Comparison of ENCODE assay signal across 8 cellular contexts in genomic region chr12:51886021-51886710, GRCh38. TPM values are rescaled to one million over a fixed set of nuclear protein-coding genes. Genes with fewer than 3 reads are reported as not detected.
A peak's percentile ranks its signal among the peaks of the same experiment; 100 is the strongest.
DNase-seq lines count a peak whose midpoint lies in the region; ATAC-seq and TF ChIP-seq lines count a peak whose summit lies in the region.

No MANE protein-coding gene starts in this region.

- H3K36me3 Mint-ChIP-seq in nephron (ENCODE audit: low read depth), result no peaks in the 10 kb centered on the region

- H3K27me3 Mint-ChIP-seq in nephron (ENCODE audit: low read depth), result peaks cover 11% of the 10 kb centered on the region

- H3K4me2 ChIP-seq in Loucy (ENCODE audit: low read depth, low read length, poor library complexity, severe bottlenecking), result peak overlapping the region; percentile 47

- H3K27ac ChIP-seq in esophagus squamous epithelium (peak overlapping the region; percentile 3 to 68 (median 48)), uterus (peak overlapping the region; percentile 68 to 73)

- H3K27ac Mint-ChIP-seq in nephron, result peak overlapping the region; percentile 86 to 89 (median 89)

- no peaks in the 10 kb centered on the region for H3F3A ChIP-seq in Loucy (ENCODE audit: low read depth)

- H3K9ac ChIP-seq in Loucy (ENCODE audit: low read depth, low read length, poor library complexity, severe bottlenecking), result no peak overlapping the region

- H3K9me3 ChIP-seq in Loucy (ENCODE audit: insufficient read depth, low read depth, low read length) (no peaks in the 10 kb centered on the region), esophagus squamous epithelium (no peaks in the 10 kb centered on the region), uterus (no peaks in the 10 kb centered on the region)

- H3K36me3 ChIP-seq in BJ (ENCODE audit: control insufficient read depth, insufficient read depth, low read length) (no peaks in the 10 kb centered on the region), Loucy (ENCODE audit: insufficient read depth, low read length) (no peaks in the 10 kb centered on the region), esophagus squamous epithelium (no peaks in the 10 kb centered on the region), uterus (no peaks in the 10 kb centered on the region)

- WGBS in esophagus squamous epithelium, 2 donors, result 33 to 61% methylated on average over 8 to 10 of the region's 10 CpGs

- CTCF ChIA-PET in BJ (lab: Yijun Ruan, JAX), result interaction anchor here (0.7 to 3.0 kb wide), 12 partner anchors 8 to 465 kb away, joined by 3 to 24 read pairs (median 4); no protein-coding TSS in a partner anchor

- no peaks in the 10 kb centered on the region for H3K79me2 ChIP-seq in Loucy (ENCODE audit: insufficient read depth, low read length)

- H3K9me3 Mint-ChIP-seq in nephron, result peaks cover 3% of the 10 kb centered on the region

- TF ChIP-seq CTCF in BJ (IDR thresholded peaks at IDR 0.05; ENCODE audit: insufficient read depth, low read depth, low read length) (no peak), Loucy (conservative IDR thresholded peaks at IDR 0.05; ENCODE audit: low read length) (no peak), esophagus squamous epithelium (IDR thresholded peaks at IDR 0.05) (no peak), nephron (IDR thresholded peaks at IDR 0.05; ENCODE audit: unreplicated experiment in 3 of 3) (no peak), uterus (IDR thresholded peaks at IDR 0.05) (no peak)

- no peaks in the 10 kb centered on the region for H3K9me2 ChIP-seq in Loucy (replicated peaks; ENCODE audit: low read depth, low read length)

- POLR2A ChIA-PET in BJ (lab: Charles Lee), result interaction anchor here (0.6 kb wide), 1 partner anchor 15 kb away, joined by 5 read pairs; no protein-coding TSS in a partner anchor

- intact Hi-C loops in esophagus squamous epithelium (cut with DNase I), result no loop called here
- intact Hi-C loops in uterus (cut with DNase I; ENCODE audit: low total_unique reads), result no loop called here

- no peak for ATAC-seq in GM18520 (IDR thresholded peaks at IDR 0.05; ENCODE audit: unreplicated experiment)

- H3K4me1 ChIP-seq in Loucy (ENCODE audit: insufficient read depth, low read length, poor library complexity, severe bottlenecking), result peaks cover 15% of the 10 kb centered on the region
- H3K4me1 ChIP-seq in esophagus squamous epithelium, result peaks cover 0 to 22% (median 4%) of the 10 kb centered on the region in 3 donors
- H3K4me1 ChIP-seq in uterus, result no peaks in the 10 kb centered on the region

- peak; percentile 88 for DNase-seq in BJ (ENCODE audit: low read depth)
- peak; percentile 24 to 37 for DNase-seq in activated CD4-positive, alpha-beta T cell treated with anti-CD3 and anti-CD28 coated beads, Interleukin-2, amount 50 U/mL, for 48 hours
- no peak for DNase-seq in esophagus squamous epithelium (lab: John Stamatoyannopoulos, UW)
- peak; percentile 75 to 88 for DNase-seq in uterus
- DNase-seq in middle frontal gyrus (ENCODE audit: extremely low spot score, low spot score), result no peak

- no peaks in the 10 kb centered on the region for H3K27me3 ChIP-seq in BJ (ENCODE audit: control insufficient read depth, insufficient read depth, low read length)
- no peaks in the 10 kb centered on the region for H3K27me3 ChIP-seq in Loucy (ENCODE audit: insufficient read depth, low read length, poor library complexity, severe bottlenecking)
- peaks cover 0 to 21% (median 0%) of the 10 kb centered on the region in 4 donors for H3K27me3 ChIP-seq in esophagus squamous epithelium
- no peaks in the 10 kb centered on the region for H3K27me3 ChIP-seq in uterus

- peak overlapping the region; percentile 68 for H2AFZ ChIP-seq in Loucy (ENCODE audit: low read length)

- peak overlapping the region in 1 of 3 experiments; percentile 29 for H3K4me3 Mint-ChIP-seq in nephron

- H4K20me1 ChIP-seq in Loucy (ENCODE audit: insufficient read depth, low read length, poor library complexity, severe bottlenecking), result no peaks in the 10 kb centered on the region

- H3K4me3 ChIP-seq in BJ (ENCODE audit: low read depth, low read length), result no peak overlapping the region
- peak overlapping the region; percentile 25 for H3K4me3 ChIP-seq in Loucy (ENCODE audit: low read length, poor library complexity, severe bottlenecking)
- no peak overlapping the region for H3K4me3 ChIP-seq in esophagus squamous epithelium
- H3K4me3 ChIP-seq in uterus, result no peak overlapping the region

- H3K4me1 Mint-ChIP-seq in nephron, result peaks cover 13% of the 10 kb centered on the region

- no peak for TF ChIP-seq POLR2A in esophagus squamous epithelium (IDR thresholded peaks at IDR 0.05)
- TF ChIP-seq POLR2A in uterus (IDR thresholded peaks at IDR 0.05), result peak in 1 of 2 donors; percentile 56

RNA-seq across cellular contexts. Expression of gene ANKRD33, which starts 1.7 kb away (rescaled TPM):
- not detected in 2 replicates for polyA plus RNA-seq in BJ (2011; rRNA removed)
- not detected in 2 replicates for polyA minus RNA-seq in BJ (2011; rRNA and poly(A)+ RNA removed)
- total RNA-seq in esophagus squamous epithelium (under 1 TPM in 1 of 4 donors, not detected in 3; 0.70 TPM), uterus (1 to 10 TPM in 1 of 4 donors, under 1 TPM in 2, not detected in 1; 0.14 to 2.9 (median 0.27) TPM)

RNA-seq across cellular contexts. Expression of gene ACVRL1, which starts 21.1 kb away (rescaled TPM):
- polyA plus RNA-seq in BJ (2011; rRNA removed), result 7.8 and 13.1 TPM in 2 replicates
- 8.3 and 20.0 TPM in 2 replicates for polyA minus RNA-seq in BJ (2011; rRNA and poly(A)+ RNA removed)
- 10 to 100 TPM in 3 of 4 donors, 1 to 10 TPM in 1; 2.0 to 71.3 (median 14.5) TPM for total RNA-seq in esophagus squamous epithelium
- total RNA-seq in uterus, result 100 to 1,000 TPM in 3 of 4 donors, 10 to 100 TPM in 1; 52.1 to 161 (median 127) TPM

RNA-seq across cellular contexts. Expression of gene FIGNL2, which starts 37.6 kb away (rescaled TPM):
- 0.01 TPM in 1 of 2 replicates, not detected in the other for polyA plus RNA-seq in BJ (2011; rRNA removed)
- 0.05 TPM in 2 replicates for polyA minus RNA-seq in BJ (2011; rRNA and poly(A)+ RNA removed)
- total RNA-seq in esophagus squamous epithelium, result under 1 TPM in 3 of 4 donors, not detected in 1; 0.18 to 0.38 (median 0.19) TPM
- 1 to 10 TPM in 2 of 4 donors, not detected in 2; 1.7 to 2.7 TPM for total RNA-seq in uterus

Comparison
In these comparisons a context has a peak if more than half of its experiments do, and no peak if none do; other contexts are left out.
1. DNase-seq: peak in BJ (single experiment), activated CD4-positive, alpha-beta T cell treated with anti-CD3 and anti-CD28 coated beads, Interleukin-2, amount 50 U/mL, for 48 hours (2 of 2) and uterus (2 of 2); none in esophagus squamous epithelium (single experiment) and middle frontal gyrus (single experiment).